1 cellular context compared by ENCODE assay signal in the genomic region with DNA sequence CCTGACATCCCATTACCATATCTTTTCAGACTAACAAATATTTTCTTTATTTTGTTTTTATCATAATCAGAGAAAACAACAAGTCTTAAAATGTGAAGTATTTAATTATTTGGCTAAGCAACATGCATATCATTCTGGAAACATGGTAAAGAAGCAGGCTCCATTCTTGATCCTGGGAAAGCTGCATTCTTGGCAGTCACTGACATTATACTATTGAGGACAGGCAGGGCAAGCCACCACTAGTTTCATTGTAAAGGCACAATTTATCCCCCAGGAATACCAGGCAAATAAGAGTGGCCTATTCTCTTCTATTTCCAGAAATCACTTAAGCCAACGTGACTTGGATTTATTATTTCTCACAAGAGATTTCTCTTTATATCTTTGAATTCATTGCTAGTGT.
TF ChIP-seq lines count a peak whose summit lies in the region.

No MANE protein-coding gene starts in this region.

TF ChIP-seq in IMR-90, 13 proteins besides CTCF, POLR2A, EP300 and RAD21:
- TF ChIP-seq, protein P1, sequence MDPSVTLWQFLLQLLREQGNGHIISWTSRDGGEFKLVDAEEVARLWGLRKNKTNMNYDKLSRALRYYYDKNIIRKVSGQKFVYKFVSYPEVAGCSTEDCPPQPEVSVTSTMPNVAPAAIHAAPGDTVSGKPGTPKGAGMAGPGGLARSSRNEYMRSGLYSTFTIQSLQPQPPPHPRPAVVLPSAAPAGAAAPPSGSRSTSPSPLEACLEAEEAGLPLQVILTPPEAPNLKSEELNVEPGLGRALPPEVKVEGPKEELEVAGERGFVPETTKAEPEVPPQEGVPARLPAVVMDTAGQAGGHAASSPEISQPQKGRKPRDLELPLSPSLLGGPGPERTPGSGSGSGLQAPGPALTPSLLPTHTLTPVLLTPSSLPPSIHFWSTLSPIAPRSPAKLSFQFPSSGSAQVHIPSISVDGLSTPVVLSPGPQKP (IDR thresholded peaks at IDR 0.05; ENCODE audit: borderline replicate concordance, low read depth, low read length), result no peak
- TF ChIP-seq RCOR1 (IDR thresholded peaks at IDR 0.05; ENCODE audit: insufficient replicate concordance, low read length) (no peak), RFX5 (IDR thresholded peaks at IDR 0.05; ENCODE audit: low read depth, low read length) (no peak), MXI1 (IDR thresholded peaks at IDR 0.05; ENCODE audit: borderline replicate concordance, low read depth, low read length) (no peak), USF2 (IDR thresholded peaks at IDR 0.05; ENCODE audit: low read depth, low read length) (no peak), NFE2L2 (IDR thresholded peaks at IDR 0.05; ENCODE audit: low read depth, low read length) (no peak), MAFK (IDR thresholded peaks at IDR 0.05; ENCODE audit: low read depth, low read length) (no peak), SMC3 (IDR thresholded peaks at IDR 0.05; ENCODE audit: low read depth, low read length) (no peak), FOS (IDR thresholded peaks at IDR 0.05; ENCODE audit: low read depth, low read length) (no peak), BHLHE40 (IDR thresholded peaks at IDR 0.05; ENCODE audit: low read depth, low read length) (no peak), CHD1 (IDR thresholded peaks at IDR 0.05; ENCODE audit: low read depth, low read length) (no peak), MAZ (IDR thresholded peaks at IDR 0.05; ENCODE audit: borderline replicate concordance, low read depth, low read length) (no peak)
